Comparison of ENCODE assay signal across 10 cellular contexts in genomic region chr17:15340966-15341365, GRCh38. TPM values are rescaled to one million over a fixed set of nuclear protein-coding genes. Genes with fewer than 3 reads are reported as not detected.
DNase-seq lines count a peak whose midpoint lies in the region; ATAC-seq and TF ChIP-seq lines count a peak whose summit lies in the region.
"Had no signal": no experiment of that assay in that cellular context is flagged by ENCODE, and none has a peak within 500 bp of the region (broad histone marks: within the 10 kb centered on the region; RNA-seq: fewer than 3 reads in every experiment).

No MANE protein-coding gene starts in this region.

- TF ChIP-seq CTCF in colonic mucosa (IDR thresholded peaks at IDR 0.05): no peak
- TF ChIP-seq CTCF in tibial artery (IDR thresholded peaks at IDR 0.05): no peak

- H3K27ac ChIP-seq in colonic mucosa (no peak overlapping the region), mesenchymal stem cell (ENCODE audit: low read length, poor library complexity, severe bottlenecking) (no peak overlapping the region), tibial artery (no peak overlapping the region)
- H3K27ac ChIP-seq: BLaER1 treated with 17β-estradiol and CSF1 and Interleukin-3, amounts not matched to agents 10 nM and 100 nM had no signal

- H2BK120ac ChIP-seq in mesenchymal stem cell (ENCODE audit: low read depth, low read length): no peak overlapping the region

- no peak overlapping the region for H2BK12ac ChIP-seq in mesenchymal stem cell (ENCODE audit: low read length in 2 of 2)

- H3K4me3 Mint-ChIP-seq in T-helper 1 cell treated with Interleukin-12 subunit alpha and Interleukin-12 subunit beta and Interleukin-4 antibody, amounts not matched to agents 30 μg/mL and 1 μg/mL, for 36 hours: peak overlapping the region; percentile 6

- no peak overlapping the region for H3K18ac ChIP-seq in mesenchymal stem cell (ENCODE audit: low read depth in 1 of 2, low read length in 2 of 2)

- H3K27me3 ChIP-seq in colonic mucosa (no peaks in the 10 kb centered on the region), mesenchymal stem cell (ENCODE audit: control insufficient read depth in 1 of 2, insufficient read depth in 1 of 2, low read length in 2 of 2) (peaks cover 0 to 7% of the 10 kb centered on the region in 2 experiments), tibial artery (peaks cover 0 to 18% of the 10 kb centered on the region in 2 donors)

- peaks cover 3% of the 10 kb centered on the region for H3K9me3 Mint-ChIP-seq in T-helper 1 cell treated with Interleukin-12 subunit alpha and Interleukin-12 subunit beta and Interleukin-4 antibody, amounts not matched to agents 30 μg/mL and 1 μg/mL, for 36 hours

- WGBS in mesenchymal stem cell: 5% methylated on average over 19 of the region's 19 CpGs

- H2BK5ac ChIP-seq in mesenchymal stem cell (ENCODE audit: low read depth, low read length, poor library complexity, severe bottlenecking): no peak overlapping the region

- H3K4me3 ChIP-seq in colonic mucosa: peak overlapping the region; percentile 42
- peak overlapping the region; percentile 57 to 83 for H3K4me3 ChIP-seq in mesenchymal stem cell (ENCODE audit: insufficient read depth in 1 of 2, low read depth in 1 of 2, low read length in 2 of 2)
- peak overlapping the region; percentile 31 to 44 for H3K4me3 ChIP-seq in tibial artery
- H3K4me3 ChIP-seq: BLaER1 treated with 17β-estradiol and CSF1 and Interleukin-3, amounts not matched to agents 10 nM and 100 nM had no signal

- no peak overlapping the region for H4K8ac ChIP-seq in mesenchymal stem cell (ENCODE audit: low read length)

- peak overlapping the region; percentile 32 for H2AFZ ChIP-seq in mesenchymal stem cell (ENCODE audit: low read depth, low read length)

- H2AK5ac ChIP-seq in mesenchymal stem cell (ENCODE audit: low read length, severe bottlenecking): no peak overlapping the region

- intact Hi-C loops in colonic mucosa (cut with DNase I): no loop called here
- intact Hi-C loops in tibial artery (cut with DNase I; ENCODE audit: low total_unique reads): no loop called here

- H3K14ac ChIP-seq in mesenchymal stem cell (ENCODE audit: low read length in 2 of 2): no peak overlapping the region

- no peak overlapping the region for H3K23ac ChIP-seq in mesenchymal stem cell (ENCODE audit: low read length in 2 of 2)

- no peak overlapping the region for H3K27ac Mint-ChIP-seq in T-helper 1 cell treated with Interleukin-12 subunit alpha and Interleukin-12 subunit beta and Interleukin-4 antibody, amounts not matched to agents 30 μg/mL and 1 μg/mL, for 36 hours

- peaks cover 5% of the 10 kb centered on the region for H3K4me1 Mint-ChIP-seq in T-helper 1 cell treated with Interleukin-12 subunit alpha and Interleukin-12 subunit beta and Interleukin-4 antibody, amounts not matched to agents 30 μg/mL and 1 μg/mL, for 36 hours (ENCODE audit: low read depth)

- H3K9ac ChIP-seq in colonic mucosa (ENCODE audit: low read depth in 2 of 2, low read length in 2 of 2) (peak overlapping the region; percentile 31 to 74), mesenchymal stem cell (ENCODE audit: low read length) (peak overlapping the region; percentile 72)
- H3K9ac ChIP-seq: BLaER1 treated with 17β-estradiol and CSF1 and Interleukin-3, amounts not matched to agents 10 nM and 100 nM had no signal

- peaks cover 11% of the 10 kb centered on the region for H3K4me1 ChIP-seq in colonic mucosa
- H3K4me1 ChIP-seq in mesenchymal stem cell (ENCODE audit: control insufficient read depth, insufficient read depth, low read depth, low read length): peaks cover 10% of the 10 kb centered on the region
- H3K4me1 ChIP-seq in tibial artery: peaks cover 0 to 13% (median 6%) of the 10 kb centered on the region in 4 donors
- H3K4me1 ChIP-seq: BLaER1 treated with 17β-estradiol and CSF1 and Interleukin-3, amounts not matched to agents 10 nM and 100 nM had no signal

- no peaks in the 10 kb centered on the region for H3K79me1 ChIP-seq in mesenchymal stem cell (replicated peaks; ENCODE audit: low read length, poor library complexity, severe bottlenecking)

- H3K9me3 ChIP-seq in colonic mucosa (no peaks in the 10 kb centered on the region), mesenchymal stem cell (ENCODE audit: control insufficient read depth, low read length) (no peaks in the 10 kb centered on the region), tibial artery (no peaks in the 10 kb centered on the region)

- DNase-seq in T-helper 1 cell (no peak), colonic mucosa (no peak), mesenchymal stem cell (no peak), tibial artery (no peak), NCI-H2171 (lab: John Stamatoyannopoulos, UW) (no peak)
- DNase-seq: NCI-H1694 had no signal

- peak overlapping the region; percentile 99 for H3K4me2 ChIP-seq in mesenchymal stem cell (ENCODE audit: low read length, poor library complexity, severe bottlenecking)
- H3K4me2 ChIP-seq: BLaER1 treated with 17β-estradiol and CSF1 and Interleukin-3, amounts not matched to agents 10 nM and 100 nM had no signal

- no peaks in the 10 kb centered on the region for H3K36me3 Mint-ChIP-seq in T-helper 1 cell treated with Interleukin-12 subunit alpha and Interleukin-12 subunit beta and Interleukin-4 antibody, amounts not matched to agents 30 μg/mL and 1 μg/mL, for 36 hours (ENCODE audit: low read depth)

- no peak overlapping the region for H2BK15ac ChIP-seq in mesenchymal stem cell (ENCODE audit: low read depth, poor library complexity, severe bottlenecking)

- ATAC-seq in GM18909 (IDR thresholded peaks at IDR 0.05; ENCODE audit: poor library complexity, unreplicated experiment) (no peak), HG03354 (IDR thresholded peaks at IDR 0.05; ENCODE audit: poor library complexity, severe bottlenecking, unreplicated experiment) (no peak)

- H3K27me3 Mint-ChIP-seq in T-helper 1 cell treated with Interleukin-12 subunit alpha and Interleukin-12 subunit beta and Interleukin-4 antibody, amounts not matched to agents 30 μg/mL and 1 μg/mL, for 36 hours (ENCODE audit: low read depth): peaks cover 60% of the 10 kb centered on the region

- peak overlapping the region in 1 of 2 experiments; percentile 43 for H3K4ac ChIP-seq in mesenchymal stem cell (ENCODE audit: low read depth in 1 of 2, low read length in 2 of 2)

- no peak overlapping the region for H4K91ac ChIP-seq in mesenchymal stem cell (ENCODE audit: low read length)

- H3K36me3 ChIP-seq in colonic mucosa: no peaks in the 10 kb centered on the region
- H3K36me3 ChIP-seq in mesenchymal stem cell (ENCODE audit: control insufficient read depth in 1 of 2, insufficient read depth in 2 of 2, low read depth in 1 of 2, low read length in 2 of 2): no peaks in the 10 kb centered on the region
- no peaks in the 10 kb centered on the region for H3K36me3 ChIP-seq in tibial artery
- H3K36me3 ChIP-seq: BLaER1 treated with 17β-estradiol and CSF1 and Interleukin-3, amounts not matched to agents 10 nM and 100 nM had no signal

RNA-seq across cellular contexts. Expression of gene TEKT3, which starts 0.4 kb away (rescaled TPM):
- total RNA-seq in colonic mucosa: under 1 TPM in 1 of 2 donors, not detected in 1; 0.45 TPM
- 0.73 TPM for polyA plus RNA-seq in mesenchymal stem cell (2013, experiment 1 of 2)
- polyA plus RNA-seq in mesenchymal stem cell (2013, experiment 2 of 2): 1.1 TPM
